8 cellular contexts compared by ENCODE assay signal in the genomic region with DNA sequence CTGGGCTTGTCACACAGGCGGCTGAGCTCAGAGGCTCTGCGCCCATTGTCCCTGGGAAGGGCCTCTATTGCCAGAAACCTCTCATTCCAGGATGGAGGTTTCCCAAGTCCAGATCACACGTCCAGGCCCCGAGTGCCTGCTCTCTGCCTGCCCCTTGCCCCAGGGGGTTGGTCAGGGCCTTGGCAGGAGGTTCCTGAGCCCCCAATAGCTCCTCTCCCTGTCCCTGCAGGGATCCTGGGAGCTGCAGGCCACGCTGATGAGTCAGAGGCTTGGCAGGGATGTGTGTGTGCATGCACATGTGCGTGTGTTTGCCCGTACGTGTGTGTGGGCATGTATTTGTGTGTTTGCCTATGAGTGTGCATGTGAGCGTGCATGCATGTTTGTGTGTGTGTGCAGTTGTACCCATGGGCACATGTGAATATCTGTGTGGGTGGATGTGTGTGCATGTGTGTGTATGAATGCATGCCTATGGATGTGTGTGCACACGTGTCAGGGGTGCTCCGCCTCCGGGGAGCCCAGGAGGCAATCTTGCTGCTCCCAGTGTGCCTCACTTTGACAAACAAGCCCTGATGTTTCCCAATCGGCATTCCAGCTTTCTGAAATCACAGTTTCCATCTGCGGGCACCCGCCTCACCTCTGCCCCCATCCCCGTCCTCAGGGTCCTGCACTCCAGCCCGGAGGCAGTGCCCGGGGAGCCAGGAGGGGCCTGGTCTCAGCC.
DNase-seq lines count a peak whose midpoint lies in the region; ATAC-seq lines count a peak whose summit lies in the region.

No MANE protein-coding gene starts in this region.

- DNase-seq in A172 (ENCODE audit: low spot score) (peak; percentile 83), NCI-H1105 (lab: John Stamatoyannopoulos, UW) (peak; percentile 10), dermis microvascular lymphatic vessel endothelial cell (ENCODE audit: low read depth in 2 of 2) (peak; percentile 21 to 38), midbrain (lab: John Stamatoyannopoulos, UW) (peak; percentile 38), GM19238 (ENCODE audit: insufficient read length, low spot score) (no peak), NCI-H82 treated with DMSO at 0.1 percent for 48 hours (lab: John Stamatoyannopoulos, UW; ENCODE audit: unreplicated experiment) (no peak), DMS53 (lab: John Stamatoyannopoulos, UW) (no peak)

- ATAC-seq in GM21515 (IDR thresholded peaks at IDR 0.05; ENCODE audit: unreplicated experiment): no peak

Comparison
In these comparisons a context has a peak if more than half of its experiments do, and no peak if none do; other contexts are left out.
1. DNase-seq: peak in A172 (single experiment), NCI-H1105 (single experiment), dermis microvascular lymphatic vessel endothelial cell (2 of 2) and midbrain (single experiment); none in GM19238 (single experiment), NCI-H82 treated with DMSO at 0.1 percent for 48 hours (single experiment) and DMS53 (single experiment).